In genomic region chr22:44497218-44497903, GRCh38 we compare ENCODE assay signal across 9 cellular contexts. TPM values are rescaled to one million over a fixed set of nuclear protein-coding genes. Genes with fewer than 3 reads are reported as not detected.
DNase-seq lines count a peak whose midpoint lies in the region; ATAC-seq, FAIRE-seq and TF ChIP-seq lines count a peak whose summit lies in the region.
"Had no signal": no experiment of that assay in that cellular context is flagged by ENCODE, and none has a peak within 500 bp of the region (broad histone marks: within the 10 kb centered on the region; RNA-seq: fewer than 3 reads in every experiment).

No MANE protein-coding gene starts in this region.

- WGBS in pancreas, 2 donors = 36 to 46% methylated on average over 43 to 49 of the region's 49 CpGs

- H3K36me3 ChIP-seq in pancreas = no peaks in the 10 kb centered on the region

- no peak for DNase-seq in activated CD4-positive, alpha-beta T cell treated with anti-CD3 and anti-CD28 coated beads, Interleukin-2, amount 10 ng/mL, durations not matched to agents 24 days and 14 days
- no peak for DNase-seq in activated CD4-positive, alpha-beta T cell treated with anti-CD3 and anti-CD28 coated beads, Interleukin-2, amount 50 U/mL, for 4 hours
- DNase-seq in activated CD4-positive, alpha-beta memory T cell treated with anti-CD3 and anti-CD28 coated beads for 36 hours = no peak
- no peak for DNase-seq in foreskin keratinocyte
- DNase-seq in pancreas = peak in 5 of 6 donors; percentile 22 to 74 (median 38)

- peaks cover 4% of the 10 kb centered on the region for H3K27me3 Mint-ChIP-seq in activated CD4-positive, alpha-beta T cell treated with anti-CD3 and anti-CD28 coated beads, Interleukin-2, amount 10 ng/mL, durations not matched to agents 24 days and 14 days
- H3K27me3 Mint-ChIP-seq in activated CD4-positive, alpha-beta memory T cell treated with anti-CD3 and anti-CD28 coated beads for 36 hours = no peaks in the 10 kb centered on the region

- H3K27me3 ChIP-seq in foreskin keratinocyte (no peaks in the 10 kb centered on the region), pancreas (no peaks in the 10 kb centered on the region)

- H3K9me3 ChIP-seq in pancreas = no peaks in the 10 kb centered on the region

- intact Hi-C loops in activated CD4-positive, alpha-beta T cell treated with anti-CD3 and anti-CD28 coated beads, Interleukin-2, amount 10 ng/mL, durations not matched to agents 24 days and 14 days (cut with micrococcal nuclease) = loop anchor here (5.0 kb wide), 1 partner anchor 40 kb away; no protein-coding TSS in a partner anchor
- intact Hi-C loops in activated CD4-positive, alpha-beta memory T cell treated with anti-CD3 and anti-CD28 coated beads for 36 hours (cut with micrococcal nuclease) = loop anchor here (5.0 kb wide), 1 partner anchor 185 kb away; no protein-coding TSS in a partner anchor
- intact Hi-C loops in pancreas (cut with DNase I) = no loop called here

- H3K4me3 ChIP-seq in pancreas = peak overlapping the region; percentile 77 to 96 (median 90)

- H3K27ac ChIP-seq in foreskin keratinocyte (peak overlapping the region; percentile 73), pancreas (peak overlapping the region; percentile 34 to 68 (median 55))

- H3K4me3 Mint-ChIP-seq in activated CD4-positive, alpha-beta T cell treated with anti-CD3 and anti-CD28 coated beads, Interleukin-2, amount 10 ng/mL, durations not matched to agents 24 days and 14 days = peak overlapping the region; percentile 24
- H3K4me3 Mint-ChIP-seq in activated CD4-positive, alpha-beta memory T cell treated with anti-CD3 and anti-CD28 coated beads for 36 hours = peak overlapping the region; percentile 74

- H3K4me1 ChIP-seq in foreskin keratinocyte (no peaks in the 10 kb centered on the region), pancreas (peaks cover 0 to 7% (median 0%) of the 10 kb centered on the region in 3 donors)

- TF ChIP-seq CTCF in foreskin keratinocyte (conservative IDR thresholded peaks at IDR 0.05) (no peak), pancreas (IDR thresholded peaks at IDR 0.05) (no peak)

- ATAC-seq in foreskin keratinocyte (peak; percentile 11), pancreas (peak; percentile 8 to 25 (median 12)), GM18873 (IDR thresholded peaks at IDR 0.05; ENCODE audit: low FRiP score, unreplicated experiment) (no peak), HG02840 (IDR thresholded peaks at IDR 0.05; ENCODE audit: low FRiP score, unreplicated experiment) (no peak), HG02678 (IDR thresholded peaks at IDR 0.05; ENCODE audit: unreplicated experiment) (no peak)

- H3K36me3 Mint-ChIP-seq in activated CD4-positive, alpha-beta T cell treated with anti-CD3 and anti-CD28 coated beads, Interleukin-2, amount 10 ng/mL, durations not matched to agents 24 days and 14 days (ENCODE audit: low read depth) = peaks cover 2% of the 10 kb centered on the region
- peaks cover 9% of the 10 kb centered on the region for H3K36me3 Mint-ChIP-seq in activated CD4-positive, alpha-beta memory T cell treated with anti-CD3 and anti-CD28 coated beads for 36 hours

- POLR2A ChIA-PET in activated CD4-positive, alpha-beta memory T cell treated with anti-CD3 and anti-CD28 coated beads for 36 hours (lab: Charles Lee) = no interaction called here

- H3K4me1 Mint-ChIP-seq in activated CD4-positive, alpha-beta T cell treated with anti-CD3 and anti-CD28 coated beads, Interleukin-2, amount 10 ng/mL, durations not matched to agents 24 days and 14 days = peaks cover 19% of the 10 kb centered on the region
- H3K4me1 Mint-ChIP-seq in activated CD4-positive, alpha-beta memory T cell treated with anti-CD3 and anti-CD28 coated beads for 36 hours (ENCODE audit: low read depth) = peaks cover 36% of the 10 kb centered on the region

- no peak for FAIRE-seq in pancreas (lab: Jason Lieb, UNC)
- FAIRE-seq: colon had no signal

- H3K27ac Mint-ChIP-seq in activated CD4-positive, alpha-beta T cell treated with anti-CD3 and anti-CD28 coated beads, Interleukin-2, amount 10 ng/mL, durations not matched to agents 24 days and 14 days = peak overlapping the region; percentile 63
- peak overlapping the region; percentile 74 for H3K27ac Mint-ChIP-seq in activated CD4-positive, alpha-beta memory T cell treated with anti-CD3 and anti-CD28 coated beads for 36 hours

- H3K9me3 Mint-ChIP-seq in activated CD4-positive, alpha-beta T cell treated with anti-CD3 and anti-CD28 coated beads, Interleukin-2, amount 10 ng/mL, durations not matched to agents 24 days and 14 days = peaks cover 11% of the 10 kb centered on the region
- peaks cover 4% of the 10 kb centered on the region for H3K9me3 Mint-ChIP-seq in activated CD4-positive, alpha-beta memory T cell treated with anti-CD3 and anti-CD28 coated beads for 36 hours

- CTCF ChIA-PET in activated CD4-positive, alpha-beta memory T cell treated with anti-CD3 and anti-CD28 coated beads for 36 hours (lab: Charles Lee) = no interaction called here

RNA-seq across cellular contexts. Expression of gene RTL6, which starts 0.7 kb away (rescaled TPM):
- total RNA-seq in activated CD4-positive, alpha-beta T cell treated with anti-CD3 and anti-CD28 coated beads, Interleukin-2, amount 10 ng/mL, durations not matched to agents 24 days and 14 days = 7.9 and 8.0 TPM in 2 replicates
- total RNA-seq in activated CD4-positive, alpha-beta memory T cell treated with anti-CD3 and anti-CD28 coated beads for 36 hours = 1 to 10 TPM; 7.2 to 7.4 TPM
- 10.8 and 13.3 TPM in 2 replicates for total RNA-seq in foreskin keratinocyte
- polyA plus RNA-seq in foreskin keratinocyte = 3.7 and 4.1 TPM in 2 replicates
- 10 to 100 TPM in 1 of 6 donors, 1 to 10 TPM in 5; 6.2 to 12.9 (median 8.8) TPM for total RNA-seq in pancreas
- polyA plus RNA-seq in pancreas = 1 to 10 TPM; 3.1 to 6.2 TPM

Comparison
In these comparisons a context has a peak if more than half of its experiments do, and no peak if none do; other contexts are left out.
1. DNase-seq: peak in pancreas (5 of 6); none in activated CD4-positive, alpha-beta T cell treated with anti-CD3 and anti-CD28 coated beads, Interleukin-2, amount 10 ng/mL, durations not matched to agents 24 days and 14 days (single experiment), activated CD4-positive, alpha-beta T cell treated with anti-CD3 and anti-CD28 coated beads, Interleukin-2, amount 50 U/mL, for 4 hours (0 of 2), activated CD4-positive, alpha-beta memory T cell treated with anti-CD3 and anti-CD28 coated beads for 36 hours (single experiment) and foreskin keratinocyte (0 of 2).
2. ATAC-seq: peak in foreskin keratinocyte (single experiment) and pancreas (4 of 4); none in GM18873 (single experiment), HG02840 (single experiment) and HG02678 (single experiment).
3. intact Hi-C loops: an anchor here in activated CD4-positive, alpha-beta T cell treated with anti-CD3 and anti-CD28 coated beads, Interleukin-2, amount 10 ng/mL, durations not matched to agents 24 days and 14 days (5.0 kb wide) and activated CD4-positive, alpha-beta memory T cell treated with anti-CD3 and anti-CD28 coated beads for 36 hours (5.0 kb wide); none called in pancreas.